ENCODE assay signal across 8 cellular contexts in the genomic region with DNA sequence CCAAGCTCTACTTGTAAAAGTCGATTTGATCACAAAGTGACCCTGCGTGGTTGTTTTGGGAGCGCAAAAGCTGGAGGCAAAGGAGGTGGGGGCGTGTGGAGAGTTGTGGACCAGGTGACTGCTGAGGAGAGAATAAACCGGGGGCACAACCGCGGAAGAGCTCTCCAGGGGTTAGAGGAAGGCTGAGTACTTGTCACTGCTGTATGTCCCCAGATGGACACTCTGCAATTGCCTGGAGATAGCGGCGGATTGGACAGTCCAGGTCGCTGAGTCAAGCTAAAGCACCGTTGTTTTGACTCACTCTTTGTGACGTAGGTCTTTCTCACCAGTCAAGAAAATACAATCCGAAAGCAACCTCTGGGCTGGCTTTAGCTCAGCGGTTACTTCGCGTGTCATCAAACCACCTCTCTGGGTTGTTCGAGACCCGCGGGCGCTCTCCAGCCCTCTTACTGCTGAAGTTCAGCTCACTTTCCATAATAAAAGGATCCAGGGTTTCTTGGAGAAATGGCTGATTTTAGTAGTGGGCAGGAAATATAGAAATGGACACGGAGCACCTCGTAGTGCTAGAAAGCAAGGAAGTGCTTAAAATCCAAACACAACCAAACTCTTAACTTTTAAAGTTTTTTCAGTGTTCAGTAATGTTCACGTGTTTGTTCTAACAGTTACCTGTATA. TPM values are rescaled to one million over a fixed set of nuclear protein-coding genes. Genes with fewer than 3 reads are reported as not detected.
DNase-seq lines count a peak whose midpoint lies in the region; ATAC-seq lines count a peak whose summit lies in the region.

No MANE protein-coding gene starts in this region.

- H3K9ac ChIP-seq in iPS-18a (ENCODE audit: low read length), result peak overlapping the region; percentile 32

- no peaks in the 10 kb centered on the region for H3K4me1 ChIP-seq in iPS-18a (ENCODE audit: control insufficient read depth, low read depth, low read length)

- H3K4me3 ChIP-seq in iPS-18a (ENCODE audit: low read length), result peak overlapping the region; percentile 86

- H3K27me3 ChIP-seq in iPS-18a (ENCODE audit: control insufficient read depth, insufficient read depth, low read length), result no peaks in the 10 kb centered on the region

- H3K36me3 ChIP-seq in iPS-18a (ENCODE audit: control insufficient read depth, low read depth, low read length), result no peaks in the 10 kb centered on the region

- H3K9me3 ChIP-seq in T-helper 17 cell (ENCODE audit: control insufficient read depth, low read length, poor library complexity, severe bottlenecking) (no peaks in the 10 kb centered on the region), iPS-18a (ENCODE audit: control insufficient read depth, low read depth, low read length) (no peaks in the 10 kb centered on the region)

- peak; percentile 92 for ATAC-seq in GM21360 (IDR thresholded peaks at IDR 0.05; ENCODE audit: unreplicated experiment)
- ATAC-seq in T-helper 17 cell, result peak; percentile 95

- peaks cover 9% of the 10 kb centered on the region for H3K4me1 Mint-ChIP-seq in T-helper 17 cell

- peak overlapping the region; percentile 80 for H3K27ac Mint-ChIP-seq in T-helper 17 cell

- H3K27me3 Mint-ChIP-seq in T-helper 17 cell, result peaks cover 10% of the 10 kb centered on the region

- peak overlapping the region; percentile 61 for H3K4me3 Mint-ChIP-seq in T-helper 17 cell

- DNase-seq in COLO829 (ENCODE audit: low spot score), result peak; percentile 76
- peak; percentile 91 for DNase-seq in HK-2 (ENCODE audit: unreplicated experiment)
- DNase-seq in T-helper 17 cell, result peak; percentile 28 to 54 (median 48)
- DNase-seq in amniotic stem cell (lab: John Stamatoyannopoulos, UW), result peak; percentile 56
- peak; percentile 15 to 58 for DNase-seq in stimulated activated CD4-positive, alpha-beta T cell treated with anti-CD3 and anti-CD28 coated beads, Interleukin-1b, Interleukin-23, amount 100 ng/mL, for 1 hour (ENCODE audit: low read depth in 2 of 2)
- DNase-seq in NK-92 treated with Interleukin-12 subunit alpha and Interleukin-12 subunit beta, amount 100 ng/mL, for 24 hours (lab: John Stamatoyannopoulos, UW), result no peak

- no peak overlapping the region for H3K27ac ChIP-seq in iPS-18a (ENCODE audit: low read length)

- peaks cover 2% of the 10 kb centered on the region for H3K36me3 Mint-ChIP-seq in T-helper 17 cell (ENCODE audit: low read depth)

RNA-seq across cellular contexts. Expression of gene ZMAT2, which starts 25.7 kb away (rescaled TPM):
- total RNA-seq in T-helper 17 cell, result 10 to 100 TPM; 40.9 to 41.5 TPM

RNA-seq across cellular contexts. Expression of gene HARS2, which starts 34.7 kb away (rescaled TPM):
- total RNA-seq in T-helper 17 cell, result 10 to 100 TPM; 33.5 to 34.9 TPM

RNA-seq across cellular contexts. Expression of gene HARS1, which starts 34.8 kb away (rescaled TPM):
- 10 to 100 TPM; 44.8 to 49.3 TPM for total RNA-seq in T-helper 17 cell

RNA-seq across cellular contexts. Expression of gene DND1, which starts 52.6 kb away (rescaled TPM):
- 1 to 10 TPM; 1.2 to 1.9 TPM for total RNA-seq in T-helper 17 cell
